25 cellular contexts compared by ENCODE assay signal in genomic region chr4:1447676-1448588, GRCh38. TPM values are rescaled to one million over a fixed set of nuclear protein-coding genes. Genes with fewer than 3 reads are reported as not detected.
"Had no signal": no experiment of that assay in that cellular context is flagged by ENCODE, and none has a peak within 500 bp of the region (broad histone marks: within the 10 kb centered on the region; RNA-seq: fewer than 3 reads in every experiment).

No MANE protein-coding gene starts in this region.

- H3K27me3 Mint-ChIP-seq: activated CD4-positive, alpha-beta memory T cell treated with anti-CD3 and anti-CD28 coated beads, Interleukin-2, amount 10 ng/mL, durations not matched to agents 7 days and 5 days; activated naive CD4-positive, alpha-beta T cell treated with anti-CD3 and anti-CD28 coated beads, Interleukin-2, amount 10 ng/mL, durations not matched to agents 7 days and 5 days had no signal

- H3K4me3 Mint-ChIP-seq: activated CD4-positive, alpha-beta memory T cell treated with anti-CD3 and anti-CD28 coated beads, Interleukin-2, amount 10 ng/mL, durations not matched to agents 7 days and 5 days; activated CD4-positive, alpha-beta T cell treated with anti-CD3 and anti-CD28 coated beads for 36 hours; activated naive CD4-positive, alpha-beta T cell treated with anti-CD3 and anti-CD28 coated beads, Interleukin-2, amount 10 ng/mL, durations not matched to agents 7 days and 5 days; activated T-cell treated with anti-CD3 and anti-CD28 coated beads, Interleukin-2, amount 50 U/mL, for 24 hours; immature natural killer cell; memory B cell; naive thymus-derived CD4-positive, alpha-beta T cell; WTC11 had no signal

- H3K27ac Mint-ChIP-seq: activated CD4-positive, alpha-beta memory T cell treated with anti-CD3 and anti-CD28 coated beads, Interleukin-2, amount 10 ng/mL, durations not matched to agents 7 days and 5 days; activated CD4-positive, alpha-beta T cell treated with anti-CD3 and anti-CD28 coated beads for 36 hours; activated naive CD4-positive, alpha-beta T cell treated with anti-CD3 and anti-CD28 coated beads, Interleukin-2, amount 10 ng/mL, durations not matched to agents 7 days and 5 days; activated T-cell treated with anti-CD3 and anti-CD28 coated beads, Interleukin-2, amount 50 U/mL, for 24 hours; activated T-helper 2 cell treated with anti-CD3 and anti-CD28 coated beads, Interferon-gamma antibody, Interleukin-2, Interleukin-4, amounts not matched to agents 10 μg/mL and 5 μg/mL and 100 μg/mL, durations not matched to agents 14 hours and 24 hours and 36 hours; immature natural killer cell; memory B cell; WTC11 had no signal

- ATAC-seq: activated CD4-positive, alpha-beta T cell treated with anti-CD3 and anti-CD28 coated beads for 36 hours; gastroesophageal sphincter; heart left ventricle; WTC11 had no signal

- FAIRE-seq: bronchial epithelial cell, endothelial cell of umbilical vein had no signal

- DNase-seq: activated CD4-positive, alpha-beta memory T cell treated with anti-CD3 and anti-CD28 coated beads, Interleukin-2, amount 10 ng/mL, durations not matched to agents 7 days and 5 days; activated CD4-positive, alpha-beta T cell treated with anti-CD3 and anti-CD28 coated beads for 36 hours; activated naive CD4-positive, alpha-beta T cell treated with anti-CD3 and anti-CD28 coated beads, Interleukin-2, amount 10 ng/mL, durations not matched to agents 7 days and 5 days; activated T-cell treated with anti-CD3 and anti-CD28 coated beads, Interleukin-2, amount 50 U/mL, for 24 hours; dermis blood vessel endothelial cell; effector memory CD4-positive, alpha-beta T cell; immature natural killer cell; naive thymus-derived CD4-positive, alpha-beta T cell; stimulated activated naive CD4-positive, alpha-beta T cell treated with Interleukin-2 at 50 U/mL for 16 hours; substantia nigra; transverse colon had no signal

- H3K36me3 Mint-ChIP-seq: activated naive CD4-positive, alpha-beta T cell treated with anti-CD3 and anti-CD28 coated beads, Interleukin-2, amount 10 ng/mL, durations not matched to agents 7 days and 5 days had no signal

- H3K4me1 Mint-ChIP-seq: activated CD4-positive, alpha-beta memory T cell treated with anti-CD3 and anti-CD28 coated beads, Interleukin-2, amount 10 ng/mL, durations not matched to agents 7 days and 5 days; activated CD4-positive, alpha-beta T cell treated with anti-CD3 and anti-CD28 coated beads for 36 hours; activated naive CD4-positive, alpha-beta T cell treated with anti-CD3 and anti-CD28 coated beads, Interleukin-2, amount 10 ng/mL, durations not matched to agents 7 days and 5 days; immature natural killer cell; WTC11 had no signal

RNA-seq across cellular contexts. Expression of gene NKX1-1, which starts 41.7 kb away (rescaled TPM):
- total RNA-seq: activated CD4-positive, alpha-beta memory T cell treated with anti-CD3 and anti-CD28 coated beads, Interleukin-2, amount 10 ng/mL, durations not matched to agents 7 days and 5 days; activated CD4-positive, alpha-beta T cell treated with anti-CD3 and anti-CD28 coated beads for 36 hours; activated T-helper 2 cell treated with anti-CD3 and anti-CD28 coated beads, Interferon-gamma antibody, Interleukin-2, Interleukin-4, amounts not matched to agents 10 μg/mL and 5 μg/mL and 100 μg/mL, durations not matched to agents 14 hours and 24 hours and 36 hours; adrenal gland; bronchial epithelial cell; chondrocyte; dermis blood vessel endothelial cell; endothelial cell of umbilical vein; esophagus muscularis mucosa; gastroesophageal sphincter; heart left ventricle; liver; mucosa of gallbladder; naive thymus-derived CD4-positive, alpha-beta T cell; T-helper 2 cell treated with Interferon-gamma antibody and Interleukin-4, amounts not matched to agents 100 ng/mL and 5 ng/mL, for 36 hours; transverse colon; uterus; WTC11 had no signal
- polyA plus RNA-seq: adrenal gland; endothelial cell of umbilical vein; heart left ventricle; immature natural killer cell; liver; naive thymus-derived CD4-positive, alpha-beta T cell had no signal
